In the genomic region with DNA sequence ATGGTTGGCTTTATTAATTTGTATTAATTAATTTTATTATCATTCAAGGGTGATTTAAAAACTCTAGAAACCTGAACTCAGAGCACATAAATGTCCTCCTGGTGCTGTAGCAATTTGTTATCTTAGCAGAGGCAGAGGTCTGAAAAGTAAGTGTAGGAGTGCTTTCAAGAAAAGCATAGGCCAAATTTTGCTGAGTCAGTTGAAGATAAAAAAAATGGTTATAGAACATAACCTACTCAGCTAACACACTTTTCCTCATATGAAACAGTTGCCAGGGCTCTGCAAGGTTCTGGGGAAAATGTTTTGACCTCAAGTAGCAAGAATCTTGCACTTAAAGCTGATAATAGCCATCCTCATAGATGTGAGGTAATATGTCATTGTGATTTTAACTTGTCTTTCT, we compare ENCODE assay signal across 29 cellular contexts. TPM values are rescaled to one million over a fixed set of nuclear protein-coding genes. Genes with fewer than 3 reads are reported as not detected.
"Had no signal": no experiment of that assay in that cellular context is flagged by ENCODE, and none has a peak within 500 bp of the region (broad histone marks: within the 10 kb centered on the region; RNA-seq: fewer than 3 reads in every experiment).

No MANE protein-coding gene starts in this region.

- H3K36me3 ChIP-seq: esophagus squamous epithelium, heart right ventricle, lower lobe of right lung, ovary, spleen, tibial artery, upper lobe of left lung had no signal

- H3K27me3 ChIP-seq: esophagus squamous epithelium, heart right ventricle, ovary, spleen, testis, tibial artery, upper lobe of left lung had no signal

- H3K9me3 ChIP-seq: esophagus squamous epithelium, lower lobe of right lung, ovary, psoas muscle, testis, tibial artery, upper lobe of left lung had no signal

- H3K4me1 Mint-ChIP-seq: natural killer cell; stimulated activated memory B cell treated with anti-CD40 and anti-IgM and Interleukin-4, amounts not matched to agents 10 μg/mL and 1 μg/mL and 100 μg/mL, for 72 hours had no signal

- H3K36me3 Mint-ChIP-seq: natural killer cell; stimulated activated memory B cell treated with anti-CD40 and anti-IgM and Interleukin-4, amounts not matched to agents 10 μg/mL and 1 μg/mL and 100 μg/mL, for 72 hours had no signal

- H3K9me3 Mint-ChIP-seq: natural killer cell had no signal

- H3K27ac Mint-ChIP-seq: effector memory CD8-positive, alpha-beta T cell; natural killer cell; stimulated activated memory B cell treated with anti-CD40 and anti-IgM and Interleukin-4, amounts not matched to agents 10 μg/mL and 1 μg/mL and 100 μg/mL, for 72 hours had no signal

- H3K4me3 ChIP-seq: coronary artery, esophagus squamous epithelium, heart right ventricle, lower lobe of right lung, ovary, psoas muscle, skin epidermis, spleen, testis, tibial artery, upper lobe of left lung had no signal

- ATAC-seq: effector memory CD8-positive, alpha-beta T cell; heart right ventricle; left ventricle myocardium superior; lower lobe of right lung; natural killer cell; psoas muscle; right cardiac atrium; stimulated activated memory B cell treated with anti-CD40 and anti-IgM and Interleukin-4, amounts not matched to agents 10 μg/mL and 1 μg/mL and 100 μg/mL, for 72 hours; stimulated activated naive CD8-positive, alpha-beta T cell treated with anti-CD3 and anti-CD28 coated beads, Interleukin-15, Interleukin-2, amounts not matched to agents 100 U/mL and 50 U/mL, for 24 hours had no signal

- H3K4me3 Mint-ChIP-seq: effector memory CD8-positive, alpha-beta T cell; natural killer cell; stimulated activated memory B cell treated with anti-CD40 and anti-IgM and Interleukin-4, amounts not matched to agents 10 μg/mL and 1 μg/mL and 100 μg/mL, for 72 hours had no signal

- DNase-seq: dermis blood vessel endothelial cell; effector memory CD8-positive, alpha-beta T cell; erythroblast; esophagus squamous epithelium; foreskin melanocyte; glutamatergic neuron; heart right ventricle; hippocampal formation; left ventricle myocardium superior; lower lobe of right lung; natural killer cell; occipital lobe; ovary; posterior cingulate gyrus; psoas muscle; right cardiac atrium; spleen; stimulated activated CD4-positive, alpha-beta T cell treated with anti-CD3 and anti-CD28 coated beads, Interleukin-4, amount 100 ng/mL, for 4 hours; stimulated activated naive CD8-positive, alpha-beta T cell treated with anti-CD3 and anti-CD28 coated beads, Interleukin-15, Interleukin-2, amounts not matched to agents 100 U/mL and 50 U/mL, for 24 hours; substantia nigra; testis; tibial artery; upper lobe of left lung had no signal

- H3K4me1 ChIP-seq: esophagus squamous epithelium, heart right ventricle, lower lobe of right lung, psoas muscle, spleen, tibial artery, upper lobe of left lung had no signal

- H3K27ac ChIP-seq: coronary artery, esophagus squamous epithelium, heart right ventricle, lower lobe of right lung, ovary, psoas muscle, skin epidermis, spleen, tibial artery, upper lobe of left lung had no signal

- FAIRE-seq: endometrium, islet of Langerhans, urothelium cell line had no signal

- H3K27me3 Mint-ChIP-seq: effector memory CD8-positive, alpha-beta T cell; stimulated activated memory B cell treated with anti-CD40 and anti-IgM and Interleukin-4, amounts not matched to agents 10 μg/mL and 1 μg/mL and 100 μg/mL, for 72 hours had no signal

RNA-seq across cellular contexts. Expression of a gene that starts 53.5 kb away (rescaled TPM):
- total RNA-seq: dermis blood vessel endothelial cell, lower lobe of right lung had no signal
